Comparison of ENCODE assay signal across 1 cellular context in genomic region chr14:40850191-40850590, GRCh38.
TF ChIP-seq lines count a peak whose summit lies in the region.

No MANE protein-coding gene starts in this region.

TF ChIP-seq in HepG2, 621 proteins besides CTCF, POLR2A, EP300 and RAD21 (continued from another document):
- TF ChIP-seq, protein P1, sequence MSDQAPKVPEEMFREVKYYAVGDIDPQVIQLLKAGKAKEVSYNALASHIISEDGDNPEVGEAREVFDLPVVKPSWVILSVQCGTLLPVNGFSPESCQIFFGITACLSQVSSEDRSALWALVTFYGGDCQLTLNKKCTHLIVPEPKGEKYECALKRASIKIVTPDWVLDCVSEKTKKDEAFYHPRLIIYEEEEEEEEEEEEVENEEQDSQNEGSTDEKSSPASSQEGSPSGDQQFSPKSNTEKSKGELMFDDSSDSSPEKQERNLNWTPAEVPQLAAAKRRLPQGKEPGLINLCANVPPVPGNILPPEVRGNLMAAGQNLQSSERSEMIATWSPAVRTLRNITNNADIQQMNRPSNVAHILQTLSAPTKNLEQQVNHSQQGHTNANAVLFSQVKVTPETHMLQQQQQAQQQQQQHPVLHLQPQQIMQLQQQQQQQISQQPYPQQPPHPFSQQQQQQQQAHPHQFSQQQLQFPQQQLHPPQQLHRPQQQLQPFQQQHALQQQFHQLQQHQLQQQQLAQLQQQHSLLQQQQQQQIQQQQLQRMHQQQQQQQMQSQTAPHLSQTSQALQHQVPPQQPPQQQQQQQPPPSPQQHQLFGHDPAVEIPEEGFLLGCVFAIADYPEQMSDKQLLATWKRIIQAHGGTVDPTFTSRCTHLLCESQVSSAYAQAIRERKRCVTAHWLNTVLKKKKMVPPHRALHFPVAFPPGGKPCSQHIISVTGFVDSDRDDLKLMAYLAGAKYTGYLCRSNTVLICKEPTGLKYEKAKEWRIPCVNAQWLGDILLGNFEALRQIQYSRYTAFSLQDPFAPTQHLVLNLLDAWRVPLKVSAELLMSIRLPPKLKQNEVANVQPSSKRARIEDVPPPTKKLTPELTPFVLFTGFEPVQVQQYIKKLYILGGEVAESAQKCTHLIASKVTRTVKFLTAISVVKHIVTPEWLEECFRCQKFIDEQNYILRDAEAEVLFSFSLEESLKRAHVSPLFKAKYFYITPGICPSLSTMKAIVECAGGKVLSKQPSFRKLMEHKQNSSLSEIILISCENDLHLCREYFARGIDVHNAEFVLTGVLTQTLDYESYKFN (CRISPR knock-in tag; conservative IDR thresholded peaks at IDR 0.05), result no peak
- TF ChIP-seq, protein P2, sequence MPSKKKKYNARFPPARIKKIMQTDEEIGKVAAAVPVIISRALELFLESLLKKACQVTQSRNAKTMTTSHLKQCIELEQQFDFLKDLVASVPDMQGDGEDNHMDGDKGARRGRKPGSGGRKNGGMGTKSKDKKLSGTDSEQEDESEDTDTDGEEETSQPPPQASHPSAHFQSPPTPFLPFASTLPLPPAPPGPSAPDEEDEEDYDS (CRISPR knock-in tag; IDR thresholded peaks at IDR 0.05), result no peak
- no peak for TF ChIP-seq BCL6 (CRISPR knock-in tag; IDR thresholded peaks at IDR 0.05)
- no peak for TF ChIP-seq SNRNP70 (IDR thresholded peaks at IDR 0.05; ENCODE audit: low read depth, low read length)
- no peak for TF ChIP-seq SMC3 (IDR thresholded peaks at IDR 0.05; ENCODE audit: low read length)
- TF ChIP-seq MEF2D (CRISPR knock-in tag; IDR thresholded peaks at IDR 0.05), result no peak
- TF ChIP-seq ZNF550 (CRISPR knock-in tag; IDR thresholded peaks at IDR 0.05; ENCODE audit: borderline replicate concordance), result no peak
- no peak for TF ChIP-seq ZNF768 (CRISPR knock-in tag; IDR thresholded peaks at IDR 0.05)
- no peak for TF ChIP-seq ZNF597 (CRISPR knock-in tag; IDR thresholded peaks at IDR 0.05)
- no peak for TF ChIP-seq RFXAP (CRISPR knock-in tag; IDR thresholded peaks at IDR 0.05; ENCODE audit: borderline replicate concordance)
